Comparison of ENCODE assay signal across 1 cellular context in the genomic region with DNA sequence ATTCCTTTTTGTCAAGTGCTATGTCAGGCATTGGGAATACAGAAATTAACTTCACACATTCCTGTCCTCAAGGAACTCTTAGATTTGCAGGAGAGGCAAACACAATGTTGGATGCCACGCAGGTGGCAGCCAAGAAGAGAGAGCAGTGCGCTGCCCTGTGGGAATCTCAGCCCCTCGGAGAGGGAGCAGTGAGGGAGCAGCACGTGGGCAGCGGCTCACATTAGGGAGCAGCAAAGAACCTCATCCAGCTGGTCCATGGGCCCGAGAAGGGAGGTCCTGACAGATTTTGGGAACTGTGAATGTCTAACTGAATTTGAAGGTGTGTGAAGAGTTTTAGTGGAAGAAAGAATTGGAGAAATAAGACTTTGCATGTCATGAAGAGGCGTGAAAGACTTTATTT.
TF ChIP-seq lines count a peak whose summit lies in the region.

No MANE protein-coding gene starts in this region.

TF ChIP-seq in IMR-90, 13 proteins besides CTCF, POLR2A, EP300 and RAD21:
- TF ChIP-seq SMC3 (IDR thresholded peaks at IDR 0.05; ENCODE audit: low read depth, low read length) = no peak
- TF ChIP-seq MAFK (IDR thresholded peaks at IDR 0.05; ENCODE audit: low read depth, low read length) = no peak
- no peak for TF ChIP-seq BHLHE40 (IDR thresholded peaks at IDR 0.05; ENCODE audit: low read depth, low read length)
- TF ChIP-seq, protein P1, sequence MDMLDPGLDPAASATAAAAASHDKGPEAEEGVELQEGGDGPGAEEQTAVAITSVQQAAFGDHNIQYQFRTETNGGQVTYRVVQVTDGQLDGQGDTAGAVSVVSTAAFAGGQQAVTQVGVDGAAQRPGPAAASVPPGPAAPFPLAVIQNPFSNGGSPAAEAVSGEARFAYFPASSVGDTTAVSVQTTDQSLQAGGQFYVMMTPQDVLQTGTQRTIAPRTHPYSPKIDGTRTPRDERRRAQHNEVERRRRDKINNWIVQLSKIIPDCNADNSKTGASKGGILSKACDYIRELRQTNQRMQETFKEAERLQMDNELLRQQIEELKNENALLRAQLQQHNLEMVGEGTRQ (IDR thresholded peaks at IDR 0.05; ENCODE audit: low read depth, low read length) = no peak
